1 cellular context compared by ENCODE assay signal in the genomic region with DNA sequence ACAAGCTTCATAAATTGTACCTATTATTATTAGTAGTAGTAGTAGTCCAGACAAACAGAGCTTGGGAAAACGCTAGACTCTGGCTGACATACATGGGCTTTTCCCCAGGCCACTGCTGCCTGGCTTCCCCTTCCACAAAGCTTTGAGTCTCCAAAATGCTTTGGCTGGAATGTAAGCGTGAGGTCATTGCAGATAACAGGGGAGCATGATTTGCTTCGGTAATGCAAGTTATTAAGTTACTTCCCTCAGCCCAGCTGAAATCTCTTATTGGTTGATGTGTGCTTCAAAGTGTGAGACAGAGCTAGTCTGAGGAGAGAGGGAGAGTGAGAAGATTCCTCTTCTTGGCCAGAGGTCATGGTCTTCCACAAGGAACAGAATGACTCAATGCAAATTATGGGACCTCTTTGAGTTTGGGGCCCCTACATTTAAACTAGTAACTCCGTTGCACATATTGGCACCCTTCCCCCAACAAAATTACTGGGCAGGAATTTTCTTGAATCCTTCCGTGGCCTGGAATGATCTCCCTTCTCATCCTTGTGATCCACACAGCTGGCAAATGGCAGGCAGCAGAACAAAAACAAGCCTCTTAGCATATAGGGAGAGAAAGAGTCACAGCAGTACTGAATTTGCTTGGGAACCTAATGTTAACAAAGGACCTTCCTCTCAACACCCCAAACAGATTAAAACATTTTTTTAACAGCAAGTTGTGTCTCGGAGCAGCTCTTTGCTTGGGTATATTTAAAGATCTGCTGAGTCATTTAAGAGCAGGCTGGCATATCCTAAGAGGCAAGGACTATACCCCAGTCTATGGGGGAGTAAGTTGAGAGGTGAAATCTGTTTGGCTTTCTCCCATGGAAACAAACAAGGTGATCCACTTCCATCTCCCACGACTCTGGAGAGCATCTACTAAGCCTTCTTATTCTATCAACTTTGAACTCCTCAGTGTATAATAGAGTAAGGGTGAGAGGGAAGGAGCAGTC.
TF ChIP-seq lines count a peak whose summit lies in the region.

No MANE protein-coding gene starts in this region.

TF ChIP-seq in HepG2, 621 proteins besides CTCF, POLR2A, EP300 and RAD21:
- no peak for TF ChIP-seq ZFP36L2 (CRISPR knock-in tag; IDR thresholded peaks at IDR 0.05)
TF ChIP-seq in HepG2: peak in this region for 0.
